1 cellular context compared by ENCODE assay signal in genomic region chr16:48632137-48632774, GRCh38.
TF ChIP-seq lines count a peak whose summit lies in the region.

No MANE protein-coding gene starts in this region.

TF ChIP-seq in HepG2, 621 proteins besides CTCF, POLR2A, EP300 and RAD21 (continued from another document and continues in another):
- TF ChIP-seq ZNF687 (CRISPR knock-in tag; IDR thresholded peaks at IDR 0.05) (peak; percentile 26; the same call in 1 of the 2 replicates), GABPA (IDR thresholded peaks at IDR 0.05; ENCODE audit: low read depth, low read length) (no peak), GABPA (CRISPR knock-in tag; IDR thresholded peaks at IDR 0.05; ENCODE audit: low read depth) (no peak), ZNF780A (CRISPR knock-in tag; IDR thresholded peaks at IDR 0.05) (no peak), ZNF30 (CRISPR knock-in tag; IDR thresholded peaks at IDR 0.05) (no peak), ATF7 (IDR thresholded peaks at IDR 0.05) (no peak), ATF7 (CRISPR knock-in tag; IDR thresholded peaks at IDR 0.05) (no peak), NAIF1 (CRISPR knock-in tag; IDR thresholded peaks at IDR 0.05; ENCODE audit: borderline replicate concordance) (no peak), ZIK1 (CRISPR knock-in tag; IDR thresholded peaks at IDR 0.05; ENCODE audit: borderline replicate concordance, low read depth) (no peak), ZNF740 (CRISPR knock-in tag; IDR thresholded peaks at IDR 0.05) (no peak), ZFP36 (IDR thresholded peaks at IDR 0.05; ENCODE audit: borderline replicate concordance, low read depth, low read length, partially characterized antibody) (peak; percentile 56), SRF (IDR thresholded peaks at IDR 0.05; ENCODE audit: low read depth, low read length) (no peak), MAF1 (CRISPR knock-in tag; IDR thresholded peaks at IDR 0.05; ENCODE audit: borderline replicate concordance) (no peak), ZMYM3 (CRISPR knock-in tag; IDR thresholded peaks at IDR 0.05) (peak; percentile 87), GATA4 (IDR thresholded peaks at IDR 0.05; ENCODE audit: borderline replicate concordance, low read depth) (no peak), ZNF20 (CRISPR knock-in tag; IDR thresholded peaks at IDR 0.05) (no peak), SNAPC4 (CRISPR knock-in tag; IDR thresholded peaks at IDR 0.05) (no peak), TCF12 (IDR thresholded peaks at IDR 0.05) (no peak), TCF12 (CRISPR knock-in tag; IDR thresholded peaks at IDR 0.05) (no peak), ZNF512 (CRISPR knock-in tag; IDR thresholded peaks at IDR 0.05) (no peak), ARHGAP35 (CRISPR knock-in tag; IDR thresholded peaks at IDR 0.05; ENCODE audit: borderline replicate concordance) (no peak), NFYB (CRISPR knock-in tag; IDR thresholded peaks at IDR 0.05) (0 out of 2 replicates have a peak, but pooled peaks have one; percentile 20), ZNF747 (CRISPR knock-in tag; IDR thresholded peaks at IDR 0.05; ENCODE audit: borderline replicate concordance) (no peak), ZNF264 (CRISPR knock-in tag; IDR thresholded peaks at IDR 0.05) (0 out of 2 replicates have a peak, but pooled peaks have one; percentile 43), HNRNPLL (IDR thresholded peaks at IDR 0.05; ENCODE audit: low read depth, low read length, poor library complexity, severe bottlenecking) (no peak), CCAR2 (optimal IDR thresholded peaks at IDR 0.05; ENCODE audit: low read depth, low read length) (no peak), RAD51 (IDR thresholded peaks at IDR 0.05; ENCODE audit: borderline replicate concordance) (no peak), KDM5B (CRISPR knock-in tag; IDR thresholded peaks at IDR 0.05; ENCODE audit: borderline replicate concordance) (no peak), ZNF383 (CRISPR knock-in tag; IDR thresholded peaks at IDR 0.05; ENCODE audit: borderline replicate concordance) (no peak), ZNF280D (CRISPR knock-in tag; IDR thresholded peaks at IDR 0.05) (no peak), E2F1 (CRISPR knock-in tag; IDR thresholded peaks at IDR 0.05) (no peak), DNMT3B (CRISPR knock-in tag; conservative IDR thresholded peaks at IDR 0.05) (0 out of 2 replicates have a peak, but pooled peaks have one; percentile 14), NCOA1 (CRISPR knock-in tag; IDR thresholded peaks at IDR 0.05) (no peak), ELF4 (CRISPR knock-in tag; IDR thresholded peaks at IDR 0.05; ENCODE audit: borderline replicate concordance) (no peak), HNRNPK (IDR thresholded peaks at IDR 0.05; ENCODE audit: low read depth, low read length, poor library complexity, severe bottlenecking) (no peak), ZEB1 (IDR thresholded peaks at IDR 0.05; ENCODE audit: insufficient replicate concordance, low read depth) (no peak), ZNF550 (CRISPR knock-in tag; IDR thresholded peaks at IDR 0.05; ENCODE audit: borderline replicate concordance) (no peak), HHEX (CRISPR knock-in tag; IDR thresholded peaks at IDR 0.05) (no peak), ZNF580 (CRISPR knock-in tag; IDR thresholded peaks at IDR 0.05; ENCODE audit: borderline replicate concordance, low read depth) (no peak), JUND (CRISPR knock-in tag; IDR thresholded peaks at IDR 0.05) (no peak), BHLHE40 (IDR thresholded peaks at IDR 0.05; ENCODE audit: low read length) (peak; percentile 45; the same call in 1 of the 2 replicates), ZNF619 (CRISPR knock-in tag; IDR thresholded peaks at IDR 0.05) (no peak), HNF1B (CRISPR knock-in tag; IDR thresholded peaks at IDR 0.05) (peak; percentile 89), ZSCAN21 (CRISPR knock-in tag; IDR thresholded peaks at IDR 0.05; ENCODE audit: borderline replicate concordance) (no peak), NFYC (CRISPR knock-in tag; IDR thresholded peaks at IDR 0.05) (no peak), RBM22 (optimal IDR thresholded peaks at IDR 0.05; ENCODE audit: low read length) (no peak), IRF2 (CRISPR knock-in tag; IDR thresholded peaks at IDR 0.05) (peak; percentile 46; the same call in 1 of the 2 replicates)
